Comparison of ENCODE assay signal across 34 cellular contexts in genomic region chr11:72817966-72818365, GRCh38. TPM values are rescaled to one million over a fixed set of nuclear protein-coding genes. Genes with fewer than 3 reads are reported as not detected.
A peak's percentile ranks its signal among the peaks of the same experiment; 100 is the strongest.
DNase-seq lines count a peak whose midpoint lies in the region; ATAC-seq, FAIRE-seq and TF ChIP-seq lines count a peak whose summit lies in the region.
"Had no signal": no experiment of that assay in that cellular context is flagged by ENCODE, and none has a peak within 500 bp of the region (broad histone marks: within the 10 kb centered on the region; RNA-seq: fewer than 3 reads in every experiment).

No MANE protein-coding gene starts in this region.

- no peaks in the 10 kb centered on the region for H3K27me3 Mint-ChIP-seq in T-helper 1 cell treated with Interleukin-12 subunit alpha and Interleukin-12 subunit beta and Interleukin-4 antibody, amounts not matched to agents 30 μg/mL and 1 μg/mL, for 36 hours (ENCODE audit: low read depth)
- H3K27me3 Mint-ChIP-seq in activated naive CD8-positive, alpha-beta T cell treated with anti-CD3 and anti-CD28 coated beads for 36 hours: no peaks in the 10 kb centered on the region
- H3K27me3 Mint-ChIP-seq in neural crest cell (ENCODE audit: low read depth): peaks cover 3% of the 10 kb centered on the region
- H3K27me3 Mint-ChIP-seq: naive thymus-derived CD8-positive, alpha-beta T cell; stimulated activated naive CD8-positive, alpha-beta T cell treated with anti-CD3 and anti-CD28 coated beads, Interleukin-15, Interleukin-2, amounts not matched to agents 100 ng/mL and 50 ng/mL, for 24 hours had no signal

- H3K4me1 Mint-ChIP-seq in T-helper 1 cell treated with Interleukin-12 subunit alpha and Interleukin-12 subunit beta and Interleukin-4 antibody, amounts not matched to agents 30 μg/mL and 1 μg/mL, for 36 hours (ENCODE audit: low read depth): peaks cover 18% of the 10 kb centered on the region
- peaks cover 18% of the 10 kb centered on the region for H3K4me1 Mint-ChIP-seq in activated naive CD8-positive, alpha-beta T cell treated with anti-CD3 and anti-CD28 coated beads for 36 hours
- peaks cover 25% of the 10 kb centered on the region for H3K4me1 Mint-ChIP-seq in neural crest cell

- H3K4me3 Mint-ChIP-seq in T-helper 1 cell treated with Interleukin-12 subunit alpha and Interleukin-12 subunit beta and Interleukin-4 antibody, amounts not matched to agents 30 μg/mL and 1 μg/mL, for 36 hours: peak overlapping the region; percentile 49
- peak overlapping the region; percentile 11 for H3K4me3 Mint-ChIP-seq in activated naive CD8-positive, alpha-beta T cell treated with anti-CD3 and anti-CD28 coated beads for 36 hours
- H3K4me3 Mint-ChIP-seq in neural crest cell: peak overlapping the region; percentile 65
- H3K4me3 Mint-ChIP-seq: stimulated activated naive CD8-positive, alpha-beta T cell treated with anti-CD3 and anti-CD28 coated beads, Interleukin-15, Interleukin-2, amounts not matched to agents 100 ng/mL and 50 ng/mL, for 24 hours had no signal

- peaks cover 32% of the 10 kb centered on the region for H3K36me3 Mint-ChIP-seq in T-helper 1 cell treated with Interleukin-12 subunit alpha and Interleukin-12 subunit beta and Interleukin-4 antibody, amounts not matched to agents 30 μg/mL and 1 μg/mL, for 36 hours (ENCODE audit: low read depth)
- H3K36me3 Mint-ChIP-seq in activated naive CD8-positive, alpha-beta T cell treated with anti-CD3 and anti-CD28 coated beads for 36 hours: peaks cover 34% of the 10 kb centered on the region
- peaks cover 4% of the 10 kb centered on the region for H3K36me3 Mint-ChIP-seq in neural crest cell (ENCODE audit: low read depth)

- H3K36me3 ChIP-seq in DND-41 (ENCODE audit: insufficient read depth, low read length) (peaks cover 63% of the 10 kb centered on the region), vagina (peaks cover 0 to 22% of the 10 kb centered on the region in 2 donors)
- H3K36me3 ChIP-seq: thyroid gland had no signal

- peaks cover 10% of the 10 kb centered on the region; the same call in 1 of the 2 replicates for H4K20me1 ChIP-seq in DND-41 (ENCODE audit: insufficient read depth, low read length)

- TF ChIP-seq CTCF in DND-41 (IDR thresholded peaks at IDR 0.05; ENCODE audit: borderline replicate concordance, extremely low read depth, low read length, poor library complexity, severe bottlenecking) (no peak), neural crest cell (conservative IDR thresholded peaks at IDR 0.05) (no peak), vagina (IDR thresholded peaks at IDR 0.05) (no peak)

- TF ChIP-seq POLR2A in vagina (IDR thresholded peaks at IDR 0.05): no peak

- H3K9me3 ChIP-seq in DND-41 (ENCODE audit: insufficient read depth, low read length, severe bottlenecking) (no peaks in the 10 kb centered on the region), vagina (no peaks in the 10 kb centered on the region)
- H3K9me3 ChIP-seq: Caco-2, esophagus muscularis mucosa, left lung, thyroid gland had no signal

- H2AFZ ChIP-seq in DND-41 (ENCODE audit: low read depth, low read length): no peak overlapping the region
- H2AFZ ChIP-seq: hepatocyte, parathyroid adenoma, PC-9 had no signal

- no peak overlapping the region for H3K9ac ChIP-seq in DND-41 (ENCODE audit: low read depth, low read length)
- H3K9ac ChIP-seq: KMS-11, parathyroid adenoma had no signal

- H3K27me3 ChIP-seq in DND-41 (ENCODE audit: insufficient read depth, low read length, poor library complexity) (no peaks in the 10 kb centered on the region), vagina (no peaks in the 10 kb centered on the region)
- H3K27me3 ChIP-seq: esophagus muscularis mucosa, hepatocyte, left lung, thyroid gland had no signal

- no peak for FAIRE-seq in HTR-8/SVneo (lab: Jason Lieb, UNC)
- FAIRE-seq: colon, H54, TTC549 had no signal

- no peak for ATAC-seq in DND-41 (ENCODE audit: insufficient read depth, low read depth)
- ATAC-seq: left lung; naive thymus-derived CD8-positive, alpha-beta T cell; right cardiac atrium had no signal

- H3K4me3 ChIP-seq in DND-41 (ENCODE audit: low read depth in 1 of 2, low read length in 2 of 2): no peak overlapping the region
- H3K4me3 ChIP-seq in vagina: no peak overlapping the region
- H3K4me3 ChIP-seq: esophagus muscularis mucosa, hepatocyte, left lung, PC-9, thyroid gland had no signal

- no peak for DNase-seq in T-helper 1 cell
- no peak for DNase-seq in DND-41
- DNase-seq in activated naive CD8-positive, alpha-beta T cell treated with anti-CD3 and anti-CD28 coated beads for 36 hours: no peak
- no peak for DNase-seq in neural crest cell (ENCODE audit: low read depth, low spot score)
- DNase-seq in HTR-8/SVneo (ENCODE audit: insufficient read length, low spot score): no peak
- DNase-seq in NCI-H1105 (lab: John Stamatoyannopoulos, UW): no peak
- no peak for DNase-seq in vagina (ENCODE audit: extremely low spot score in 2 of 2)
- DNase-seq: activated CD4-positive, CD25-positive, alpha-beta regulatory T cell treated with anti-CD3 and anti-CD28 coated beads, Interleukin-2, amount 50 U/mL, for 72 hours; activated effector memory CD4-positive, alpha-beta T cell treated with Interleukin-2 at 50 U/mL for 16 hours; amniotic stem cell; Caco-2; foreskin melanocyte; left lung; naive thymus-derived CD8-positive, alpha-beta T cell; NCI-H1694; NCI-H2171; NCI-H510A treated with DMSO at 0.1 percent for 48 hours; NK-92 treated with Interleukin-12 subunit alpha and Interleukin-12 subunit beta, amount 100 ng/mL, for 24 hours; PC-9; SHP77; stimulated activated CD4-positive, alpha-beta T cell treated with anti-CD3 and anti-CD28 coated beads, Interleukin-12 subunit alpha, Interleukin-12 subunit beta, amount 100 ng/mL, for 4 hours; stimulated activated CD4-positive, alpha-beta T cell treated with anti-CD3 and anti-CD28 coated beads, Interleukin-4, amount 100 ng/mL, for 24 hours; thyroid gland had no signal

- H3K4me1 ChIP-seq in DND-41 (ENCODE audit: insufficient read depth, low read length): peaks cover 34% of the 10 kb centered on the region
- H3K4me1 ChIP-seq in vagina: peaks cover 41% of the 10 kb centered on the region

- H3K27ac ChIP-seq in DND-41 (ENCODE audit: low read length): 0 out of 2 replicates have a peak overlapping the region, but pooled peaks have one; percentile 3
- H3K27ac ChIP-seq in vagina: no peak overlapping the region
- H3K27ac ChIP-seq: 22Rv1, esophagus muscularis mucosa, hepatocyte, KMS-11, left lung, parathyroid adenoma, PC-9, thyroid gland had no signal

- peak overlapping the region; percentile 32 for H3K27ac Mint-ChIP-seq in T-helper 1 cell treated with Interleukin-12 subunit alpha and Interleukin-12 subunit beta and Interleukin-4 antibody, amounts not matched to agents 30 μg/mL and 1 μg/mL, for 36 hours
- H3K27ac Mint-ChIP-seq in activated naive CD8-positive, alpha-beta T cell treated with anti-CD3 and anti-CD28 coated beads for 36 hours: no peak overlapping the region
- H3K27ac Mint-ChIP-seq in neural crest cell (ENCODE audit: unreplicated experiment): no peak overlapping the region
- H3K27ac Mint-ChIP-seq: stimulated activated naive CD8-positive, alpha-beta T cell treated with anti-CD3 and anti-CD28 coated beads, Interleukin-15, Interleukin-2, amounts not matched to agents 100 ng/mL and 50 ng/mL, for 24 hours had no signal

- intact Hi-C loops in vagina (cut with DNase I): no loop called here

- 0 out of 2 replicates have a peak overlapping the region, but pooled peaks have one; percentile 8 for H3K4me2 ChIP-seq in DND-41 (ENCODE audit: insufficient read depth, low read length)
- H3K4me2 ChIP-seq: hepatocyte, KMS-11, PC-9 had no signal

- peaks cover 50% of the 10 kb centered on the region for H3K79me2 ChIP-seq in DND-41 (ENCODE audit: insufficient read depth, low read length)
- H3K79me2 ChIP-seq: parathyroid adenoma had no signal

- H3K9me3 Mint-ChIP-seq in T-helper 1 cell treated with Interleukin-12 subunit alpha and Interleukin-12 subunit beta and Interleukin-4 antibody, amounts not matched to agents 30 μg/mL and 1 μg/mL, for 36 hours: no peaks in the 10 kb centered on the region
- H3K9me3 Mint-ChIP-seq in activated naive CD8-positive, alpha-beta T cell treated with anti-CD3 and anti-CD28 coated beads for 36 hours: no peaks in the 10 kb centered on the region
- no peaks in the 10 kb centered on the region for H3K9me3 Mint-ChIP-seq in neural crest cell
- H3K9me3 Mint-ChIP-seq: naive thymus-derived CD8-positive, alpha-beta T cell; stimulated activated naive CD8-positive, alpha-beta T cell treated with anti-CD3 and anti-CD28 coated beads, Interleukin-15, Interleukin-2, amounts not matched to agents 100 ng/mL and 50 ng/mL, for 24 hours had no signal

RNA-seq across cellular contexts. Expression of gene ATG16L2, which starts 3.8 kb away (rescaled TPM):
- 10 to 100 TPM; 41.2 to 45.7 TPM for total RNA-seq in activated naive CD8-positive, alpha-beta T cell treated with anti-CD3 and anti-CD28 coated beads for 36 hours
- 22.7 and 24.5 TPM in 2 replicates for total RNA-seq in neural crest cell
- 32.2 TPM for total RNA-seq in vagina

RNA-seq across cellular contexts. Expression of gene STARD10, which starts 24.1 kb away (rescaled TPM):
- 1 to 10 TPM; 6.2 to 6.4 TPM for total RNA-seq in activated naive CD8-positive, alpha-beta T cell treated with anti-CD3 and anti-CD28 coated beads for 36 hours
- 12.6 and 13.5 TPM in 2 replicates for total RNA-seq in neural crest cell
- 75.9 TPM for total RNA-seq in vagina

Comparison
In these comparisons a context has a peak if more than half of its experiments do, and no peak if none do; other contexts are left out.
1. H3K4me3 Mint-ChIP-seq: peak in every context shown above with its lines; median percentile 65 in neural crest cell; 49 in T-helper 1 cell treated with Interleukin-12 subunit alpha and Interleukin-12 subunit beta and Interleukin-4 antibody, amounts not matched to agents 30 μg/mL and 1 μg/mL, for 36 hours; 11 in activated naive CD8-positive, alpha-beta T cell treated with anti-CD3 and anti-CD28 coated beads for 36 hours.